In the genomic region with DNA sequence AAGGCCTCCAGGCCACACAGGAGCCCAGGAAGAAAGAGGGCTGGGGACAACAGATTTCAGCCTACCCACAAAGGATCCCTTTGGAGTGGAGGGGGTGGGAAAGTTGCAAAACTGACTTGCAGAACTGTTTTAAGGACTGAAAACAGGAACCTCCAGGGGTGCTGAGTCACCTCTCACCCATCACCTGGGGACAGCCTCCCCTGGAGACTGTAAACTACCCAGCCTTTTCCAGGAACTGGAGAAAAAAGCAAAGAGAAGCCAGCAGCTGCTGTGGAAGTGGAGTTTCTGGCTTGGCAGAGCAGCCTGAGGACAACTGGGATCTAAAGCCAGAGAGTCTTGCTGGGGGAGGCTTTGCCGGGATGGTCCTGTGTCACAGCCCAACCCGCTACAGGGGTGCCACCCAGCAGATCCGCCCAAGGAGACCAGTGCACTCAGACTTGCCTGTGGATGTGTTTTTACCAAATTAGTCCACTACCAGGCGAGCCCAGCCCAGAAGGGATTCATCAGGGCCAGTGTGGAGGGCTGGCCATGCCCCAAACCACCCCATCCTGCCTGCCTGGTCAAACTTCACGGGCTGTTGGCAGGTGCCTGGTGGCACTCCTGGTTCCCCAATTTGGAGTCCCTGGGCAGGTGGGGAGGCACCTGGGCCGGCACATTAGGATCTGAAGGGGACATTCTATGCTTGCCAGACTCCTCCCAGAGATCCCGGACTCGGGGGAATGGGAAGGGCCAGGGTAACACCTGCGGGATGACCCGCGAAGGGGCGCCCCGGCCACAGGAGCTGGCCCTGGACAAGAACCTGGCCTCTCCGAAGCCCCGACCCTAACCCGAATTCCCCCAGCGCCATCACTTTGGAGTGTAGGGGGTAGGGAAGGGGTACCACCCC, we compare ENCODE assay signal across 6 cellular contexts. TPM values are rescaled to one million over a fixed set of nuclear protein-coding genes. Genes with fewer than 3 reads are reported as not detected.
DNase-seq lines count a peak whose midpoint lies in the region; TF ChIP-seq lines count a peak whose summit lies in the region.

No MANE protein-coding gene starts in this region.

- no peaks in the 10 kb centered on the region for H3K9me3 Mint-ChIP-seq in HFFc6

- peak overlapping the region; percentile 94 for H3K9ac ChIP-seq in adipocyte (ENCODE audit: low read length)
- H3K9ac ChIP-seq in mucosa of stomach (ENCODE audit: low read length) = peak overlapping the region; percentile 80

- no peaks in the 10 kb centered on the region for H3K27me3 ChIP-seq in adipocyte (replicated peaks; ENCODE audit: control insufficient read depth, insufficient read depth, low read length)
- no peaks in the 10 kb centered on the region for H3K27me3 ChIP-seq in mucosa of stomach (ENCODE audit: control insufficient read depth, insufficient read depth, low read length)

- DNase-seq in HFFc6 = no peak
- DNase-seq in adipocyte (ENCODE audit: low read depth) = peak; percentile 30
- no peak for DNase-seq in GM19238 (ENCODE audit: insufficient read length, low spot score)
- DNase-seq in posterior vena cava (ENCODE audit: low spot score) = no peak
- no peak for DNase-seq in midbrain (lab: John Stamatoyannopoulos, UW)

- H3K36me3 Mint-ChIP-seq in HFFc6 (ENCODE audit: low read depth) = no peaks in the 10 kb centered on the region; the same call in 1 of the 2 replicates

- peaks cover 23% of the 10 kb centered on the region for H3K4me1 ChIP-seq in adipocyte (ENCODE audit: control insufficient read depth, insufficient read depth, low read length)
- peaks cover 15% of the 10 kb centered on the region for H3K4me1 ChIP-seq in mucosa of stomach (ENCODE audit: control insufficient read depth, insufficient read depth, low read length)

- H3K27ac Mint-ChIP-seq in HFFc6 = no peak overlapping the region; the same call in 1 of the 2 replicates

- H3K9me3 ChIP-seq in adipocyte (ENCODE audit: control insufficient read depth, low read length) = no peaks in the 10 kb centered on the region
- no peaks in the 10 kb centered on the region for H3K9me3 ChIP-seq in mucosa of stomach (ENCODE audit: control insufficient read depth, low read length)

- H3K4me3 Mint-ChIP-seq in HFFc6 = peak overlapping the region; percentile 91

- TF ChIP-seq CTCF in HFFc6 (IDR thresholded peaks at IDR 0.05) = no peak

- peaks cover 21% of the 10 kb centered on the region for H3K36me3 ChIP-seq in adipocyte (ENCODE audit: control insufficient read depth, insufficient read depth, low read length, severe bottlenecking)
- no peaks in the 10 kb centered on the region for H3K36me3 ChIP-seq in mucosa of stomach (ENCODE audit: control insufficient read depth, insufficient read depth, low read length)

- peak overlapping the region; percentile 92 for H3K4me3 ChIP-seq in adipocyte (ENCODE audit: low read length)
- H3K4me3 ChIP-seq in mucosa of stomach (ENCODE audit: low read length) = peak overlapping the region; percentile 77

- H3K27me3 Mint-ChIP-seq in HFFc6 (ENCODE audit: insufficient read depth) = peaks cover 3% of the 10 kb centered on the region

- H3K4me1 Mint-ChIP-seq in HFFc6 (ENCODE audit: low read depth) = peaks cover 9% of the 10 kb centered on the region

- intact Hi-C loops in posterior vena cava (cut with DNase I) = no loop called here

RNA-seq across cellular contexts. Expression of gene MSRB1, which starts 0.8 kb away (rescaled TPM):
- 10 to 100 TPM; 21.0 to 27.4 (median 22.7) TPM for total RNA-seq in HFFc6 (2021; fragmentation: NEBNext Ultra II Directional; extraction: Animal tissue kit (Norgen Biotek cat#: 25700))
- 10 to 100 TPM; 61.4 to 70.0 TPM for total RNA-seq in posterior vena cava

RNA-seq across cellular contexts. Expression of gene RPL3L, which starts 12.3 kb away (rescaled TPM):
- total RNA-seq in HFFc6 (2021; fragmentation: NEBNext Ultra II Directional; extraction: Animal tissue kit (Norgen Biotek cat#: 25700)) = not detected
- not detected for total RNA-seq in posterior vena cava

RNA-seq across cellular contexts. Expression of gene NDUFB10, which starts 17.2 kb away (rescaled TPM):
- 100 to 1,000 TPM; 146 to 190 (median 173) TPM for total RNA-seq in HFFc6 (2021; fragmentation: NEBNext Ultra II Directional; extraction: Animal tissue kit (Norgen Biotek cat#: 25700))
- total RNA-seq in posterior vena cava = 100 to 1,000 TPM; 112 to 116 TPM

RNA-seq across cellular contexts. Expression of gene RPS2, which starts 22.5 kb away (rescaled TPM):
- 1,000 to 10,000 TPM; 2,281 to 2,831 (median 2,477) TPM for total RNA-seq in HFFc6 (2021; fragmentation: NEBNext Ultra II Directional; extraction: Animal tissue kit (Norgen Biotek cat#: 25700))
- total RNA-seq in posterior vena cava = 1,000 to 10,000 TPM; 1,131 to 1,263 TPM

RNA-seq across cellular contexts. Expression of gene HS3ST6, which starts 24.0 kb away (rescaled TPM):
- total RNA-seq in HFFc6 (2021; fragmentation: NEBNext Ultra II Directional; extraction: Animal tissue kit (Norgen Biotek cat#: 25700)) = not detected
- not detected for total RNA-seq in posterior vena cava
